15 cellular contexts compared by ENCODE assay signal in the genomic region with DNA sequence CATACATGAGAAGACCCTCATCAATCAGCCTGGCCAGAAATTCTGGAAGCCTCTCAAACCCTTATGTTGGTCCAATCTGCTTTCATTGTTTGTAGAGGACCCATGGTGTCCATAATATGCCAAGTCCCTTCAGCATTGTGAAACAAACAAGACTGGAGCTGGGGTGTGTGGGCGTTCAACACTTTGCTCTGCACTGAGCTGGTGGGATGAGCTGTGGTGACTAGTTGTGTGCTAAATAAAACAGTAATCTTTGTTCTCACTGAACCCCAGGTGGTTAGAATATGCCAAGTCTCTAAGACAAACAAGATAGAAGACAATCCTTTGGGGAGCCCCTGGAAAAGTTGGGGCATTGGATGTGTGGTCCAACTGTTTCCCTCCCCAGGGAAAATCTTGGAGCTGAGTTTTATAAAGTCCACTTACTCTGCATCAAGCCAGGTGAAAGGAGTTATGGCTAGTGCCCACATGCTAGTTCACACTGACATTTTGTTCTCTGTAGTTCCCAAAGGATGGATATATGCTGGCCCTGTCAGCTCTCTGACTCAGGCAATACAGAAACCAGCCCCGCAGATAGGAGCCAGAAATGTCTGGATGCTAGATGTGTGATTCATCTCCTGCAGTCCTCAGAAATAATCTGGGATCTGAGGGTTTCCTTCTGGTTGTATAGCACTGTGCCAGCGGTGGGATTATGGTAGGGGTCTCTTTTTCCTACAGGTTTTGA.
A peak's percentile ranks its signal among the peaks of the same experiment; 100 is the strongest.
DNase-seq lines count a peak whose midpoint lies in the region; ATAC-seq and TF ChIP-seq lines count a peak whose summit lies in the region.
"Had no signal": no experiment of that assay in that cellular context is flagged by ENCODE, and none has a peak within 500 bp of the region (broad histone marks: within the 10 kb centered on the region; RNA-seq: fewer than 3 reads in every experiment).

No MANE protein-coding gene starts in this region.

- H2BK120ac ChIP-seq in mesenchymal stem cell (ENCODE audit: low read depth, low read length) = no peak overlapping the region

- peaks cover 27% of the 10 kb centered on the region for H3K4me1 ChIP-seq in PC-3 (ENCODE audit: insufficient read depth, low read length)
- H3K4me1 ChIP-seq in mesenchymal stem cell (ENCODE audit: control insufficient read depth, insufficient read depth, low read depth, low read length) = no peaks in the 10 kb centered on the region
- H3K4me1 ChIP-seq: right lobe of liver, suprapubic skin had no signal

- H4K91ac ChIP-seq in mesenchymal stem cell (ENCODE audit: low read length) = no peak overlapping the region

- CTCF ChIA-PET in PC-3 (lab: Charles Lee) = no interaction called here

- H3K4ac ChIP-seq in mesenchymal stem cell (ENCODE audit: low read depth in 1 of 2, low read length in 2 of 2) = no peak overlapping the region

- 47% methylated on average over 3 of the region's 3 CpGs for WGBS in mesenchymal stem cell

- H3K9me3 ChIP-seq in PC-3 (ENCODE audit: low read length) = no peaks in the 10 kb centered on the region
- no peaks in the 10 kb centered on the region for H3K9me3 ChIP-seq in mesenchymal stem cell (ENCODE audit: control insufficient read depth, low read length)
- H3K9me3 ChIP-seq: right lobe of liver had no signal

- H4K8ac ChIP-seq in mesenchymal stem cell (ENCODE audit: low read length) = peak overlapping the region; percentile 42

- peak overlapping the region in 1 of 2 experiments; percentile 9 for H2BK12ac ChIP-seq in mesenchymal stem cell (ENCODE audit: low read length in 2 of 2)

- H2AFZ ChIP-seq in PC-3 (ENCODE audit: low read length) (no peak overlapping the region), mesenchymal stem cell (ENCODE audit: low read depth, low read length) (no peak overlapping the region)

- H3K27me3 ChIP-seq in PC-3 (ENCODE audit: low read length) (no peaks in the 10 kb centered on the region), mesenchymal stem cell (ENCODE audit: control insufficient read depth in 1 of 2, insufficient read depth in 1 of 2, low read length in 2 of 2) (no peaks in the 10 kb centered on the region)
- H3K27me3 ChIP-seq: right lobe of liver, suprapubic skin had no signal

- no peak overlapping the region for H3K9ac ChIP-seq in PC-3 (ENCODE audit: low read length)
- H3K9ac ChIP-seq in mesenchymal stem cell (ENCODE audit: low read length) = no peak overlapping the region

- H3K36me3 ChIP-seq in PC-3 (ENCODE audit: low read depth, low read length) = no peaks in the 10 kb centered on the region
- H3K36me3 ChIP-seq in mesenchymal stem cell (ENCODE audit: control insufficient read depth in 1 of 2, insufficient read depth in 2 of 2, low read depth in 1 of 2, low read length in 2 of 2) = no peaks in the 10 kb centered on the region
- H3K36me3 ChIP-seq: right lobe of liver, suprapubic skin had no signal

- H2AK5ac ChIP-seq in mesenchymal stem cell (ENCODE audit: low read length, severe bottlenecking) = no peak overlapping the region

- H3K27ac ChIP-seq in PC-3 (ENCODE audit: low read length) = no peak overlapping the region
- H3K27ac ChIP-seq in mesenchymal stem cell (ENCODE audit: low read length, poor library complexity, severe bottlenecking) = no peak overlapping the region
- H3K27ac ChIP-seq: right lobe of liver, suprapubic skin had no signal

- POLR2A ChIA-PET in PC-3 (lab: Charles Lee; ENCODE audit: unreplicated experiment) = no interaction called here

- BruUV-seq in PC-3 (replicated peaks; lab: Mats Ljungman, UMichigan) = no TSS peak

- no peak for ATAC-seq in PC-3
- no peak for ATAC-seq in HG03135 (IDR thresholded peaks at IDR 0.05; ENCODE audit: unreplicated experiment)
- ATAC-seq in GM21515 (IDR thresholded peaks at IDR 0.05; ENCODE audit: unreplicated experiment) = no peak
- ATAC-seq: right lobe of liver had no signal

- H3F3A ChIP-seq in PC-3 (ENCODE audit: low read length, unreplicated experiment) = no peaks in the 10 kb centered on the region

- intact Hi-C loops in PC-3 (cut with micrococcal nuclease) = loop anchor here (10.0 kb wide), 1 partner anchor 940 kb away; the partner anchor contains the start of gene DSEL

- H3K4me2 ChIP-seq in PC-3 (ENCODE audit: low read length) (no peak overlapping the region), mesenchymal stem cell (ENCODE audit: low read length, poor library complexity, severe bottlenecking) (no peak overlapping the region)

- DNase-seq in EH (ENCODE audit: low read depth) (peak; percentile 87), PC-3 (peak; percentile 36), choroid plexus epithelial cell (ENCODE audit: low read depth) (peak; percentile 70), mesenchymal stem cell (peak; percentile 79), NCI-H524 treated with DMSO at 0.1 percent for 48 hours (lab: John Stamatoyannopoulos, UW) (no peak)
- DNase-seq in activated naive CD4-positive, alpha-beta T cell treated with Interleukin-2 at 50 U/mL for 16 hours = no peak
- DNase-seq: activated CD4-positive, alpha-beta T cell treated with anti-CD3 and anti-CD28 coated beads, Interleukin-2, amount 10 ng/mL, durations not matched to agents 7 days and 5 days; glutamatergic neuron; NCI-H1930; NCI-H524; right lobe of liver; stimulated activated CD4-positive, alpha-beta T cell treated with anti-CD3 and anti-CD28 coated beads, Interleukin-2, amount 100 ng/mL, for 48 hours had no signal

- no peak overlapping the region for H3K23ac ChIP-seq in mesenchymal stem cell (ENCODE audit: low read length in 2 of 2)

- no peak overlapping the region for H2BK5ac ChIP-seq in mesenchymal stem cell (ENCODE audit: low read depth, low read length, poor library complexity, severe bottlenecking)

- no peak overlapping the region for H3K14ac ChIP-seq in mesenchymal stem cell (ENCODE audit: low read length in 2 of 2)

- 0 out of 2 replicates have a peak, but pooled peaks cover 4% of the 10 kb centered on the region for H3K9me2 ChIP-seq in PC-3 (replicated peaks; ENCODE audit: low read length)

- no peak overlapping the region for H2BK15ac ChIP-seq in mesenchymal stem cell (ENCODE audit: low read depth, poor library complexity, severe bottlenecking)

- H3K18ac ChIP-seq in mesenchymal stem cell (ENCODE audit: low read depth in 1 of 2, low read length in 2 of 2) = peak overlapping the region in 1 of 2 experiments; percentile 11

- H3K79me2 ChIP-seq in PC-3 (ENCODE audit: low read length) = no peaks in the 10 kb centered on the region

- TF ChIP-seq CTCF in PC-3 (conservative IDR thresholded peaks at IDR 0.05; ENCODE audit: low read depth, low read length) (no peak), choroid plexus epithelial cell (conservative IDR thresholded peaks at IDR 0.05; ENCODE audit: low read depth, low read length) (no peak)

- no peaks in the 10 kb centered on the region for H3K79me1 ChIP-seq in mesenchymal stem cell (replicated peaks; ENCODE audit: low read length, poor library complexity, severe bottlenecking)

- no peaks in the 10 kb centered on the region for H4K20me1 ChIP-seq in PC-3 (ENCODE audit: low read length)

- no peak overlapping the region for H3K4me3 ChIP-seq in PC-3 (ENCODE audit: low read length)
- H3K4me3 ChIP-seq in choroid plexus epithelial cell (ENCODE audit: low read depth, low read length) = no peak overlapping the region
- no peak overlapping the region for H3K4me3 ChIP-seq in mesenchymal stem cell (ENCODE audit: insufficient read depth in 1 of 2, low read depth in 1 of 2, low read length in 2 of 2)
- H3K4me3 ChIP-seq: right lobe of liver, suprapubic skin had no signal

Comparison
In these comparisons a context has a peak if more than half of its experiments do, and no peak if none do; other contexts are left out.
1. DNase-seq: peak in EH (single experiment), PC-3 (single experiment), choroid plexus epithelial cell (single experiment) and mesenchymal stem cell (single experiment); none in activated naive CD4-positive, alpha-beta T cell treated with Interleukin-2 at 50 U/mL for 16 hours (single experiment) and NCI-H524 treated with DMSO at 0.1 percent for 48 hours (single experiment).